In the genomic region with DNA sequence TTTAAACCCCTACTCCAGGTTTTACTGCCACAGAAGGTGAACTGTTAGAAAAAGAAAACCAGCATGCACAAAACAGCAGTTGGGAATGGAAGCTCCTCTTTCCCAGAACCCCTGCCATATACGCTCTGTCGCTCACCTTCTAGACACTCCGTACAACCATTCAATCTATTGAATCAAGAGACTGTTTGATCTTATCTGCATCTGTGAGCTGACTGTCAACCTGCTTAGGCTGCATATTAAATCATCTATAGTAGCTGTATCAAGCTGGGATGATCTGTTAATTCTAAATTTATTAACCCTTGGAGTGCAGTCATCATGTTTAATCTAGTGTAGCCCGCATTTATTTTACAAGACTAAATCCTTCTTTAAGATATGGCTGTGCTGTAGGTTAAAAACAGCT, we compare ENCODE assay signal across 1 cellular context.
TF ChIP-seq lines count a peak whose summit lies in the region.

No MANE protein-coding gene starts in this region.

TF ChIP-seq in GM23338, 12 proteins besides CTCF, POLR2A, EP300 and RAD21 (continued from another document):
- TF ChIP-seq, protein P1, sequence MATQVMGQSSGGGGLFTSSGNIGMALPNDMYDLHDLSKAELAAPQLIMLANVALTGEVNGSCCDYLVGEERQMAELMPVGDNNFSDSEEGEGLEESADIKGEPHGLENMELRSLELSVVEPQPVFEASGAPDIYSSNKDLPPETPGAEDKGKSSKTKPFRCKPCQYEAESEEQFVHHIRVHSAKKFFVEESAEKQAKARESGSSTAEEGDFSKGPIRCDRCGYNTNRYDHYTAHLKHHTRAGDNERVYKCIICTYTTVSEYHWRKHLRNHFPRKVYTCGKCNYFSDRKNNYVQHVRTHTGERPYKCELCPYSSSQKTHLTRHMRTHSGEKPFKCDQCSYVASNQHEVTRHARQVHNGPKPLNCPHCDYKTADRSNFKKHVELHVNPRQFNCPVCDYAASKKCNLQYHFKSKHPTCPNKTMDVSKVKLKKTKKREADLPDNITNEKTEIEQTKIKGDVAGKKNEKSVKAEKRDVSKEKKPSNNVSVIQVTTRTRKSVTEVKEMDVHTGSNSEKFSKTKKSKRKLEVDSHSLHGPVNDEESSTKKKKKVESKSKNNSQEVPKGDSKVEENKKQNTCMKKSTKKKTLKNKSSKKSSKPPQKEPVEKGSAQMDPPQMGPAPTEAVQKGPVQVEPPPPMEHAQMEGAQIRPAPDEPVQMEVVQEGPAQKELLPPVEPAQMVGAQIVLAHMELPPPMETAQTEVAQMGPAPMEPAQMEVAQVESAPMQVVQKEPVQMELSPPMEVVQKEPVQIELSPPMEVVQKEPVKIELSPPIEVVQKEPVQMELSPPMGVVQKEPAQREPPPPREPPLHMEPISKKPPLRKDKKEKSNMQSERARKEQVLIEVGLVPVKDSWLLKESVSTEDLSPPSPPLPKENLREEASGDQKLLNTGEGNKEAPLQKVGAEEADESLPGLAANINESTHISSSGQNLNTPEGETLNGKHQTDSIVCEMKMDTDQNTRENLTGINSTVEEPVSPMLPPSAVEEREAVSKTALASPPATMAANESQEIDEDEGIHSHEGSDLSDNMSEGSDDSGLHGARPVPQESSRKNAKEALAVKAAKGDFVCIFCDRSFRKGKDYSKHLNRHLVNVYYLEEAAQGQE (IDR thresholded peaks at IDR 0.05; ENCODE audit: unreplicated experiment), result no peak
- TF ChIP-seq JUNB (IDR thresholded peaks at IDR 0.05; ENCODE audit: unreplicated experiment) (no peak), STAT1 (IDR thresholded peaks at IDR 0.05; ENCODE audit: unreplicated experiment) (no peak), ETS1 (IDR thresholded peaks at IDR 0.05) (no peak), EZH2phosphoT487 (IDR thresholded peaks at IDR 0.05; ENCODE audit: unreplicated experiment) (no peak), EZH2 (IDR thresholded peaks at IDR 0.05; ENCODE audit: low read depth, unreplicated experiment) (no peak)
